10 cellular contexts compared by ENCODE assay signal in the genomic region with DNA sequence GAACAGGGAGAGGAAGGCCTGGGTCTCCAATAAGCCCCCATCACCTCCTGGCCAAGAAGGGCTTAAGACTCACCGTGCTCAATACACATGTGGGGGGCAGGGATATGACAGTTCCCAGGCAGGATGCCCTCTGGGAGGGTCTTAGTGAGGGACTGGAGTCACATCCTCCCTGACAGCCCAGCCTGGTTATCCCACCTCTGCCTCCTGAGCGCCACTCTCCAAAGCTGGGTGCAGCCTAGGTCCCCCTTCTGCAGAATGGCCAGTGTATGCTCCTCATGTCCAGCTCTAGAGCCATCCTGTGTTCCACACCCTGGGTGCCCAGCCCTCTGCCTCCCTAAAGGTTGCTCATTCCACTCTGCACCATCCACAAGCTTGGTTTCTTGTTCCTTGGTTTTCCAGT. TPM values are rescaled to one million over a fixed set of nuclear protein-coding genes. Genes with fewer than 3 reads are reported as not detected.
DNase-seq lines count a peak whose midpoint lies in the region; ATAC-seq and TF ChIP-seq lines count a peak whose summit lies in the region.
"Had no signal": no experiment of that assay in that cellular context is flagged by ENCODE, and none has a peak within 500 bp of the region (broad histone marks: within the 10 kb centered on the region; RNA-seq: fewer than 3 reads in every experiment).

No MANE protein-coding gene starts in this region.

- H3K4me3 ChIP-seq in mammary epithelial cell (replicated peaks in 1 of 3; ENCODE audit: insufficient read depth in 1 of 3, low read depth in 2 of 3, low read length in 3 of 3) (no peak overlapping the region), upper lobe of left lung (no peak overlapping the region)

- POLR2A ChIA-PET in MCF 10A (lab: Yijun Ruan, JAX) = interaction anchor here (0.6 to 2.9 kb wide), 5 partner anchors 14 to 95 kb away, joined by 3 to 11 read pairs (median 4); a partner anchor contains a TSS

- BruUV-seq in MCF 10A (replicated peaks; lab: Mats Ljungman, UMichigan) = no TSS peak
- BruUV-seq in mammary epithelial cell (replicated peaks; lab: Mats Ljungman, UMichigan) = no TSS peak

- peak overlapping the region; percentile 70 for H3K4me3 Mint-ChIP-seq in MCF 10A (ENCODE audit: unreplicated experiment)
- H3K4me3 Mint-ChIP-seq in activated naive CD8-positive, alpha-beta T cell treated with anti-CD3 and anti-CD28 coated beads, Interleukin-2, amount 50 U/mL, for 24 hours = peak overlapping the region; percentile 77
- H3K4me3 Mint-ChIP-seq in naive B cell = peak overlapping the region; percentile 76 to 89 (median 87)

- DNase-seq in MCF 10A (ENCODE audit: unreplicated experiment) = no peak
- DNase-seq in mammary epithelial cell = no peak
- no peak for DNase-seq in activated naive CD8-positive, alpha-beta T cell treated with anti-CD3 and anti-CD28 coated beads, Interleukin-2, amount 50 U/mL, for 24 hours
- no peak for DNase-seq in naive B cell
- no peak for DNase-seq in upper lobe of left lung
- DNase-seq in HUDEP-2 (lab: John Stamatoyannopoulos, UW; ENCODE audit: unreplicated experiment in 76 of 76) = no peak
- DNase-seq in NCI-H2171 (lab: John Stamatoyannopoulos, UW) = no peak
- DNase-seq: NCI-H1436 treated with DMSO at 0.1 percent for 48 hours had no signal

- no peaks in the 10 kb centered on the region for H4K20me1 ChIP-seq in mammary epithelial cell (ENCODE audit: insufficient read depth, low read length)

- CTCF ChIA-PET in MCF 10A (lab: Yijun Ruan, JAX) = interaction anchor here (0.7 to 1.3 kb wide), 3 partner anchors 44 to 105 kb away, joined by 3 to 6 read pairs (median 3); a partner anchor contains a TSS
- CTCF ChIA-PET in mammary epithelial cell (lab: Charles Lee; ENCODE audit: low non-redundant PET) = no interaction called here

- no peak for ATAC-seq in activated naive CD8-positive, alpha-beta T cell treated with anti-CD3 and anti-CD28 coated beads, Interleukin-2, amount 50 U/mL, for 24 hours
- ATAC-seq in naive B cell (ENCODE audit: low read depth in 2 of 2) (no peak), upper lobe of left lung (ENCODE audit: low FRiP score in 2 of 2) (no peak), GM18502 (IDR thresholded peaks at IDR 0.05; ENCODE audit: poor library complexity, unreplicated experiment) (no peak)

- no peak overlapping the region for H3K4me2 ChIP-seq in mammary epithelial cell (ENCODE audit: insufficient read depth, low read depth, low read length)

- no peak for TF ChIP-seq EP300 in upper lobe of left lung (IDR thresholded peaks at IDR 0.05)

- 55% methylated on average over 2 of the region's 2 CpGs for WGBS in mammary epithelial cell (ENCODE audit: low coverage, missing lambda C conversion rate)
- WGBS in upper lobe of left lung, 2 donors = 78 to 90% methylated on average over 2 of the region's 2 CpGs

- no peak overlapping the region for H3K9ac ChIP-seq in mammary epithelial cell (ENCODE audit: insufficient read depth, low read length)

- in situ Hi-C loops in mammary epithelial cell (cut with MboI; ENCODE audit: low sequenced_read_pairs in 2 of 2) = no loop called here

- H3K27ac Mint-ChIP-seq in MCF 10A (ENCODE audit: low read depth, unreplicated experiment) (no peak overlapping the region), naive B cell (peak overlapping the region in 2 of 6 donors; percentile 61 to 65)
- no peak overlapping the region for H3K27ac Mint-ChIP-seq in activated naive CD8-positive, alpha-beta T cell treated with anti-CD3 and anti-CD28 coated beads, Interleukin-2, amount 50 U/mL, for 24 hours

- dilution Hi-C loops in mammary epithelial cell (cut with HindIII; ENCODE audit: low sequenced_read_pairs) = loop anchor here (5.0 kb wide), 1 partner anchor 47 kb away; no protein-coding TSS in a partner anchor

- H3K4me1 ChIP-seq in mammary epithelial cell (ENCODE audit: insufficient read depth, low read length) = peaks cover 49% of the 10 kb centered on the region
- H3K4me1 ChIP-seq in upper lobe of left lung = peaks cover 18 to 49% (median 28%) of the 10 kb centered on the region in 4 donors

- H3K36me3 ChIP-seq in mammary epithelial cell (ENCODE audit: insufficient read depth, low read length) (no peaks in the 10 kb centered on the region), upper lobe of left lung (peaks cover 0 to 8% (median 4%) of the 10 kb centered on the region in 4 donors)

- no peaks in the 10 kb centered on the region for H3K79me2 ChIP-seq in mammary epithelial cell (ENCODE audit: insufficient read depth, low read length)

- H3K36me3 Mint-ChIP-seq in MCF 10A (ENCODE audit: insufficient read depth, unreplicated experiment) = peaks cover 5% of the 10 kb centered on the region
- peaks cover 2% of the 10 kb centered on the region for H3K36me3 Mint-ChIP-seq in activated naive CD8-positive, alpha-beta T cell treated with anti-CD3 and anti-CD28 coated beads, Interleukin-2, amount 50 U/mL, for 24 hours (ENCODE audit: low read depth)
- H3K36me3 Mint-ChIP-seq in naive B cell = no peaks in the 10 kb centered on the region

- H3K27me3 Mint-ChIP-seq in MCF 10A (ENCODE audit: insufficient read depth, unreplicated experiment) = no peaks in the 10 kb centered on the region
- H3K27me3 Mint-ChIP-seq in activated naive CD8-positive, alpha-beta T cell treated with anti-CD3 and anti-CD28 coated beads, Interleukin-2, amount 50 U/mL, for 24 hours = no peaks in the 10 kb centered on the region
- no peaks in the 10 kb centered on the region for H3K27me3 Mint-ChIP-seq in naive B cell

- H3K27me3 ChIP-seq in mammary epithelial cell (ENCODE audit: insufficient read depth, low read length) = no peaks in the 10 kb centered on the region
- no peaks in the 10 kb centered on the region for H3K27me3 ChIP-seq in upper lobe of left lung

- H3K4me1 Mint-ChIP-seq in MCF 10A (ENCODE audit: insufficient read depth, unreplicated experiment) (peaks cover 31% of the 10 kb centered on the region), naive B cell (peaks cover 23 to 62% (median 47%) of the 10 kb centered on the region in 3 donors)
- H3K4me1 Mint-ChIP-seq in activated naive CD8-positive, alpha-beta T cell treated with anti-CD3 and anti-CD28 coated beads, Interleukin-2, amount 50 U/mL, for 24 hours = peaks cover 44% of the 10 kb centered on the region

- TF ChIP-seq CTCF in MCF 10A (IDR thresholded peaks at IDR 0.05; ENCODE audit: unreplicated experiment) = no peak
- no peak for TF ChIP-seq CTCF in mammary epithelial cell (conservative IDR thresholded peaks at IDR 0.05 in 1 of 2, IDR thresholded peaks at IDR 0.05 in 1 of 2; ENCODE audit: extremely low read depth in 1 of 2, insufficient read depth in 1 of 2, low read depth in 1 of 2, low read length in 2 of 2)
- no peak for TF ChIP-seq CTCF in upper lobe of left lung (IDR thresholded peaks at IDR 0.05)

- intact Hi-C loops in MCF 10A (cut with micrococcal nuclease) = no loop called here
- intact Hi-C loops in mammary epithelial cell (cut with micrococcal nuclease) = no loop called here

- H3K27ac ChIP-seq in mammary epithelial cell (ENCODE audit: insufficient read depth, low read depth, low read length) = no peak overlapping the region
- peak overlapping the region; percentile 91 to 96 (median 94) for H3K27ac ChIP-seq in upper lobe of left lung

- H3K9me3 ChIP-seq in mammary epithelial cell (replicated peaks; ENCODE audit: insufficient read depth, low read length) (no peaks in the 10 kb centered on the region), upper lobe of left lung (no peaks in the 10 kb centered on the region)

- H2AFZ ChIP-seq in mammary epithelial cell (ENCODE audit: low read depth, low read length) = no peak overlapping the region

- TF ChIP-seq POLR2A in upper lobe of left lung (IDR thresholded peaks at IDR 0.05) = no peak

- H3K9me3 Mint-ChIP-seq in MCF 10A (ENCODE audit: unreplicated experiment) (no peaks in the 10 kb centered on the region), naive B cell (no peaks in the 10 kb centered on the region)
- H3K9me3 Mint-ChIP-seq in activated naive CD8-positive, alpha-beta T cell treated with anti-CD3 and anti-CD28 coated beads, Interleukin-2, amount 50 U/mL, for 24 hours = no peaks in the 10 kb centered on the region

RNA-seq across cellular contexts. Expression of a gene that starts 1.2 kb away (rescaled TPM):
- total RNA-seq in MCF 10A (2022) = 131 and 170 TPM in 2 replicates
- total RNA-seq in mammary epithelial cell = 100 to 1,000 TPM in 1 of 2 donors, 10 to 100 TPM in 1; 56.0 to 124 TPM
- 114 TPM for polyA plus RNA-seq in mammary epithelial cell
- 136 TPM for polyA minus RNA-seq in mammary epithelial cell
- polyA plus RNA-seq in naive B cell (ENCODE audit: low read depth in 6 of 6) = 100 to 1,000 TPM; 393 to 571 (median 442) TPM
- 100 to 1,000 TPM in 4 of 6 donors, 10 to 100 TPM in 2; 67.1 to 228 (median 148) TPM for total RNA-seq in upper lobe of left lung

RNA-seq across cellular contexts. Expression of a gene that starts 51.5 kb away (rescaled TPM):
- 3.4 and 4.6 TPM in 2 replicates for total RNA-seq in MCF 10A (2022)
- total RNA-seq in mammary epithelial cell = 10 to 100 TPM; 14.7 to 45.3 TPM
- polyA plus RNA-seq in mammary epithelial cell = 26.2 TPM
- 36.7 TPM for polyA minus RNA-seq in mammary epithelial cell
- 1 to 10 TPM in 1 of 6 donors, under 1 TPM in 4, not detected in 1; 0.60 to 1.7 (median 0.73) TPM for polyA plus RNA-seq in naive B cell (ENCODE audit: low read depth in 6 of 6)
- total RNA-seq in upper lobe of left lung = 10 to 100 TPM in 3 of 6 donors, 1 to 10 TPM in 3; 5.9 to 16.8 (median 9.8) TPM

RNA-seq across cellular contexts. Expression of a gene that starts 58.4 kb away (rescaled TPM):
- total RNA-seq in MCF 10A (2022) = 1.5 and 3.8 TPM in 2 replicates
- total RNA-seq in mammary epithelial cell = 10 to 100 TPM in 1 of 2 donors, 1 to 10 TPM in 1; 6.8 to 28.3 TPM
- 9.9 TPM for polyA plus RNA-seq in mammary epithelial cell
- 8.2 TPM for polyA minus RNA-seq in mammary epithelial cell
- not detected for polyA plus RNA-seq in naive B cell (ENCODE audit: low read depth in 6 of 6)
- total RNA-seq in upper lobe of left lung = not detected
- polyA plus RNA-seq: liver had no signal

RNA-seq across cellular contexts. Expression of a gene that starts 58.6 kb away (rescaled TPM):
- total RNA-seq in MCF 10A (2022) = 8.6 and 9.1 TPM in 2 replicates
- 10 to 100 TPM in 1 of 2 donors, 1 to 10 TPM in 1; 7.2 to 13.2 TPM for total RNA-seq in mammary epithelial cell
- polyA plus RNA-seq in mammary epithelial cell = 11.7 TPM
- polyA minus RNA-seq in mammary epithelial cell = 10.1 TPM
- 10 to 100 TPM in 1 of 6 donors, 1 to 10 TPM in 5; 7.4 to 11.9 (median 7.7) TPM for polyA plus RNA-seq in naive B cell (ENCODE audit: low read depth in 6 of 6)
- 10 to 100 TPM in 1 of 6 donors, 1 to 10 TPM in 5; 5.1 to 10.5 (median 6.5) TPM for total RNA-seq in upper lobe of left lung
